In genomic region chr2:61855178-61855523, GRCh38 we compare ENCODE assay signal across 8 cellular contexts. TPM values are rescaled to one million over a fixed set of nuclear protein-coding genes. Genes with fewer than 3 reads are reported as not detected.
A peak's percentile ranks its signal among the peaks of the same experiment; 100 is the strongest.
DNase-seq lines count a peak whose midpoint lies in the region; ATAC-seq and TF ChIP-seq lines count a peak whose summit lies in the region.

No MANE protein-coding gene starts in this region.

- no peaks in the 10 kb centered on the region for H3K36me3 Mint-ChIP-seq in brain

- DNase-seq in DND-41 (no peak), MG63 (peak; percentile 17), tibial artery (no peak), putamen (ENCODE audit: low spot score) (no peak), Kasumi-1 (lab: John Stamatoyannopoulos, UW) (no peak), NCI-H1092 (lab: John Stamatoyannopoulos, UW) (no peak)

- H3K27me3 Mint-ChIP-seq in brain: peaks cover 15% of the 10 kb centered on the region

- H3K9ac ChIP-seq in DND-41 (ENCODE audit: low read depth, low read length): peak overlapping the region; percentile 69
- H3K9ac ChIP-seq in liver (ENCODE audit: low read depth in 1 of 2, low read length in 2 of 2): peak overlapping the region; percentile 3 to 29

- peak overlapping the region; percentile 90 to 100 (median 93) for H3K4me3 Mint-ChIP-seq in brain

- intact Hi-C loops in tibial artery (cut with DNase I; ENCODE audit: low total_unique reads): loop anchor here (10.0 kb wide), 1 partner anchor 90 kb away; no protein-coding TSS in a partner anchor

- TF ChIP-seq RAD21 in liver (IDR thresholded peaks at IDR 0.05): peak in 1 of 2 donors; percentile 6

- no peaks in the 10 kb centered on the region for H3K9me3 Mint-ChIP-seq in brain

- 45% methylated on average over 9 of the region's 9 CpGs for WGBS in liver

- H3K9me3 ChIP-seq in DND-41 (ENCODE audit: insufficient read depth, low read length, severe bottlenecking) (no peaks in the 10 kb centered on the region), MG63 (no peaks in the 10 kb centered on the region), liver (ENCODE audit: control insufficient read depth in 4 of 4, low read length in 3 of 4) (no peaks in the 10 kb centered on the region), tibial artery (no peaks in the 10 kb centered on the region)

- H3K4me1 ChIP-seq in DND-41 (ENCODE audit: insufficient read depth, low read length): peaks cover 20% of the 10 kb centered on the region
- peaks cover 0 to 20% (median 12%) of the 10 kb centered on the region in 4 donors for H3K4me1 ChIP-seq in liver (ENCODE audit: control insufficient read depth in 4 of 4, insufficient read depth in 4 of 4, low read length in 3 of 4)
- H3K4me1 ChIP-seq in tibial artery: peaks cover 0 to 15% (median 10%) of the 10 kb centered on the region in 4 donors

- H3K36me3 ChIP-seq in DND-41 (ENCODE audit: insufficient read depth, low read length) (no peaks in the 10 kb centered on the region; the same call in 1 of the 2 replicates), MG63 (no peaks in the 10 kb centered on the region), liver (ENCODE audit: control insufficient read depth in 4 of 4, insufficient read depth in 3 of 4, low read depth in 1 of 4, low read length in 3 of 4) (no peaks in the 10 kb centered on the region), tibial artery (no peaks in the 10 kb centered on the region)

- H3K4me3 ChIP-seq in DND-41 (ENCODE audit: low read depth in 1 of 2, low read length in 2 of 2) (peak overlapping the region in 1 of 2 experiments; percentile 95; a peak in 2 of 4 replicates), MG63 (peak overlapping the region; percentile 86), liver (ENCODE audit: low read depth in 1 of 3, low read length in 3 of 3) (peak overlapping the region; percentile 77 to 95 (median 93)), tibial artery (peak overlapping the region; percentile 70 to 80)

- no peaks in the 10 kb centered on the region for H4K20me1 ChIP-seq in DND-41 (ENCODE audit: insufficient read depth, low read length)

- H3K79me2 ChIP-seq in DND-41 (ENCODE audit: insufficient read depth, low read length): no peaks in the 10 kb centered on the region

- TF ChIP-seq CTCF in DND-41 (IDR thresholded peaks at IDR 0.05; ENCODE audit: borderline replicate concordance, extremely low read depth, low read length, poor library complexity, severe bottlenecking): no peak
- TF ChIP-seq CTCF in brain (conservative IDR thresholded peaks at IDR 0.05): no peak
- TF ChIP-seq CTCF in liver (IDR thresholded peaks at IDR 0.05; ENCODE audit: low read depth, low read length, missing input control): no peak
- no peak for TF ChIP-seq CTCF in tibial artery (IDR thresholded peaks at IDR 0.05)

- no peak; the same call in 2 of the 3 replicates for ATAC-seq in DND-41 (ENCODE audit: insufficient read depth, low read depth)

- peaks cover 25% of the 10 kb centered on the region for H3K4me1 Mint-ChIP-seq in brain

- H3K27ac ChIP-seq in DND-41 (ENCODE audit: low read length) (peak overlapping the region; percentile 88; the same call in 1 of the 2 replicates), liver (ENCODE audit: low read depth in 1 of 2, low read length in 2 of 2) (peak overlapping the region; percentile 58 to 73), tibial artery (peak overlapping the region; percentile 90 to 94)

- H3K4me2 ChIP-seq in DND-41 (ENCODE audit: insufficient read depth, low read length): peak overlapping the region; percentile 96

- peak overlapping the region; percentile 96 to 99 (median 99) for H3K27ac Mint-ChIP-seq in brain

- no peaks in the 10 kb centered on the region for H3K27me3 ChIP-seq in DND-41 (ENCODE audit: insufficient read depth, low read length, poor library complexity)
- no peaks in the 10 kb centered on the region for H3K27me3 ChIP-seq in MG63
- no peaks in the 10 kb centered on the region for H3K27me3 ChIP-seq in liver (ENCODE audit: control insufficient read depth in 4 of 4, insufficient read depth in 4 of 4, low read length in 3 of 4)
- H3K27me3 ChIP-seq in tibial artery: no peaks in the 10 kb centered on the region

- H2AFZ ChIP-seq in DND-41 (ENCODE audit: low read depth, low read length): peak overlapping the region; percentile 98

TF ChIP-seq in liver, 16 proteins besides CTCF, POLR2A, EP300 and RAD21:
- TF ChIP-seq EGR1 (IDR thresholded peaks at IDR 0.05; ENCODE audit: low read depth in 2 of 2): no peak

RNA-seq across cellular contexts. Expression of gene FAM161A, which starts 1.3 kb away (rescaled TPM):
- 0.89 and 7.2 TPM in 2 replicates for total RNA-seq in MG63 (2014; rRNA removed; shearing (Covaris generic); ENCODE audit: low replicate concordance)
- 5.3 TPM for polyA plus RNA-seq in brain (ENCODE audit: insufficient read depth, low read depth, low replicate concordance)
- under 1 TPM; 0.59 to 0.98 TPM for total RNA-seq in liver
- polyA plus RNA-seq in liver: 1 to 10 TPM in 1 of 2 donors, under 1 TPM in 1; 0.54 to 1.2 TPM

RNA-seq across cellular contexts. Expression of gene CCT4, which starts 33.3 kb away (rescaled TPM):
- total RNA-seq in MG63 (2014; rRNA removed; shearing (Covaris generic); ENCODE audit: low replicate concordance): 385 and 431 TPM in 2 replicates
- polyA plus RNA-seq in brain (ENCODE audit: insufficient read depth, low read depth, low replicate concordance): 142 TPM
- total RNA-seq in liver: 10 to 100 TPM; 35.7 to 65.2 TPM
- 10 to 100 TPM; 37.8 to 39.0 TPM for polyA plus RNA-seq in liver

RNA-seq across cellular contexts. Expression of gene COMMD1, which starts 50.3 kb away (rescaled TPM):
- 24.8 and 210 TPM in 2 replicates for total RNA-seq in MG63 (2014; rRNA removed; shearing (Covaris generic); ENCODE audit: low replicate concordance)
- polyA plus RNA-seq in brain (ENCODE audit: insufficient read depth, low read depth, low replicate concordance) (44.8 TPM), liver (10 to 100 TPM; 20.4 to 47.9 TPM)
- 10 to 100 TPM; 17.4 to 21.1 TPM for total RNA-seq in liver
